ENCODE assay signal across 25 cellular contexts in genomic region chr9:136332482-136332983, GRCh38. TPM values are rescaled to one million over a fixed set of nuclear protein-coding genes. Genes with fewer than 3 reads are reported as not detected.
"Had no signal": no experiment of that assay in that cellular context is flagged by ENCODE, and none has a peak within 500 bp of the region (broad histone marks: within the 10 kb centered on the region; RNA-seq: fewer than 3 reads in every experiment).

No MANE protein-coding gene starts in this region.

- DNase-seq: activated CD4-positive, alpha-beta T cell treated with anti-CD3 and anti-CD28 coated beads for 48 hours; activated CD4-positive, alpha-beta T cell treated with anti-CD3 and anti-CD28 coated beads, Interleukin-2, amount 50 U/mL, for 4 hours; activated CD4-positive, CD25-positive, alpha-beta regulatory T cell treated with anti-CD3 and anti-CD28 coated beads, Interleukin-2, amount 50 U/mL, for 72 hours; activated effector memory CD4-positive, alpha-beta T cell treated with anti-CD3 and anti-CD28 coated beads, Interleukin-2, amount 50 U/mL, for 16 hours; activated naive CD4-positive, alpha-beta T cell treated with Interleukin-2 at 50 U/mL for 16 hours; activated naive CD8-positive, alpha-beta T cell treated with anti-CD3 and anti-CD28 coated beads, Interleukin-2, amount 50 U/mL, for 24 hours; activated T-cell treated with anti-CD3 and anti-CD28 coated beads, Interleukin-2, amount 50 U/mL, for 4 hours; amniotic stem cell; KG1; MG63; NCI-H1105; NCI-H1436; NCI-H1694 treated with DMSO at 0.1 percent for 48 hours; NCI-H2029 treated with DMSO at 0.1 percent for 48 hours; NCI-H510A treated with DMSO at 0.1 percent for 48 hours; T-cell; WERI-Rb-1 had no signal

- H3K4me3 ChIP-seq: ascending aorta, MG63, SK-N-MC had no signal

- H3K4me1 Mint-ChIP-seq: central memory CD8-positive, alpha-beta T cell had no signal

- H3K9me3 ChIP-seq: ascending aorta, MG63 had no signal

- H3K27ac Mint-ChIP-seq: activated naive CD8-positive, alpha-beta T cell treated with anti-CD3 and anti-CD28 coated beads, Interleukin-2, amount 50 U/mL, for 24 hours; T-cell had no signal

- H3K36me3 Mint-ChIP-seq: activated naive CD4-positive, alpha-beta T cell treated with anti-CD3 and anti-CD28 coated beads, Interleukin-2, amount 50 U/mL, for 72 hours; brain; T-cell had no signal

- H3K27me3 ChIP-seq: ascending aorta, MG63 had no signal

- ATAC-seq: activated naive CD4-positive, alpha-beta T cell treated with anti-CD3 and anti-CD28 coated beads, Interleukin-2, amount 50 U/mL, for 72 hours; activated naive CD8-positive, alpha-beta T cell treated with anti-CD3 and anti-CD28 coated beads, Interleukin-2, amount 50 U/mL, for 24 hours; activated T-cell treated with anti-CD3 and anti-CD28 coated beads, Interleukin-2, amount 50 U/mL, for 4 hours; T-cell had no signal

- H3K4me3 Mint-ChIP-seq: activated naive CD8-positive, alpha-beta T cell treated with anti-CD3 and anti-CD28 coated beads, Interleukin-2, amount 50 U/mL, for 24 hours; activated T-cell treated with anti-CD3 and anti-CD28 coated beads, Interleukin-2, amount 50 U/mL, for 4 hours; brain; central memory CD8-positive, alpha-beta T cell; T-cell had no signal

- H3K27ac ChIP-seq: ascending aorta, SK-N-MC had no signal

- H3K27me3 Mint-ChIP-seq: activated naive CD8-positive, alpha-beta T cell treated with anti-CD3 and anti-CD28 coated beads, Interleukin-2, amount 50 U/mL, for 24 hours; central memory CD8-positive, alpha-beta T cell had no signal

- H3K9me3 Mint-ChIP-seq: activated naive CD4-positive, alpha-beta T cell treated with anti-CD3 and anti-CD28 coated beads, Interleukin-2, amount 50 U/mL, for 72 hours; activated naive CD8-positive, alpha-beta T cell treated with anti-CD3 and anti-CD28 coated beads, Interleukin-2, amount 50 U/mL, for 24 hours; activated T-cell treated with anti-CD3 and anti-CD28 coated beads, Interleukin-2, amount 50 U/mL, for 4 hours; brain; central memory CD8-positive, alpha-beta T cell; T-cell had no signal

RNA-seq across cellular contexts. Expression of gene GPSM1, which starts 5.2 kb away (rescaled TPM):
- total RNA-seq: OCI-LY7 had no signal

RNA-seq across cellular contexts. Expression of gene CCDC187, which starts 28.6 kb away (rescaled TPM):
- total RNA-seq: OCI-LY7; RPMI7951; T-helper 2 cell treated with Interferon-gamma antibody and Interleukin-4, amounts not matched to agents 100 ng/mL and 5 ng/mL, for 36 hours had no signal

RNA-seq across cellular contexts. Expression of gene CARD9, which starts 40.9 kb away (rescaled TPM):
- total RNA-seq: RPMI7951 had no signal
